In genomic region chr17:75975757-75976174, GRCh38 we compare ENCODE assay signal across 9 cellular contexts. TPM values are rescaled to one million over a fixed set of nuclear protein-coding genes. Genes with fewer than 3 reads are reported as not detected.
DNase-seq lines count a peak whose midpoint lies in the region; ATAC-seq and TF ChIP-seq lines count a peak whose summit lies in the region.
"Had no signal": no experiment of that assay in that cellular context is flagged by ENCODE, and none has a peak within 500 bp of the region (broad histone marks: within the 10 kb centered on the region; RNA-seq: fewer than 3 reads in every experiment).

No MANE protein-coding gene starts in this region.

- peak overlapping the region in 3 of 4 donors; percentile 38 to 65 (median 61) for H3K4me3 Mint-ChIP-seq in CD4-positive, CD25-positive, alpha-beta regulatory T cell
- H3K4me3 Mint-ChIP-seq in natural killer cell = no peak overlapping the region

- peak overlapping the region in 2 of 3 donors; percentile 12 to 76 for H3K27ac Mint-ChIP-seq in CD4-positive, CD25-positive, alpha-beta regulatory T cell
- peak overlapping the region; percentile 8 to 39 for H3K27ac Mint-ChIP-seq in natural killer cell

- H3K27me3 Mint-ChIP-seq in CD4-positive, CD25-positive, alpha-beta regulatory T cell = no peaks in the 10 kb centered on the region
- no peaks in the 10 kb centered on the region for H3K27me3 Mint-ChIP-seq in natural killer cell (ENCODE audit: low read depth in 2 of 2)
- H3K27me3 Mint-ChIP-seq: CD4-positive, alpha-beta T cell; stimulated activated naive CD8-positive, alpha-beta T cell treated with anti-CD3 and anti-CD28 coated beads, Interleukin-15, Interleukin-2, amounts not matched to agents 100 ng/mL and 50 ng/mL, for 24 hours had no signal

- TF ChIP-seq POLR2A in body of pancreas (IDR thresholded peaks at IDR 0.05) = no peak

- H3K9me3 Mint-ChIP-seq in CD4-positive, CD25-positive, alpha-beta regulatory T cell = no peaks in the 10 kb centered on the region
- H3K9me3 Mint-ChIP-seq in natural killer cell = no peaks in the 10 kb centered on the region
- H3K9me3 Mint-ChIP-seq: CD4-positive, alpha-beta T cell; stimulated activated naive CD8-positive, alpha-beta T cell treated with anti-CD3 and anti-CD28 coated beads, Interleukin-15, Interleukin-2, amounts not matched to agents 100 ng/mL and 50 ng/mL, for 24 hours had no signal

- intact Hi-C loops in body of pancreas (cut with DNase I) = no loop called here
- intact Hi-C loops in natural killer cell (cut with micrococcal nuclease) = no loop called here

- H3K27ac ChIP-seq in CD4-positive, CD25-positive, alpha-beta regulatory T cell (ENCODE audit: insufficient read depth, low read length, poor library complexity, severe bottlenecking) = no peak overlapping the region
- H3K27ac ChIP-seq in body of pancreas = peak overlapping the region; percentile 27 to 97 (median 64)

- DNase-seq in CD4-positive, CD25-positive, alpha-beta regulatory T cell = no peak
- DNase-seq in body of pancreas = no peak
- DNase-seq in natural killer cell = no peak
- DNase-seq in islet precursor cell = no peak
- no peak for DNase-seq in stimulated activated naive CD4-positive, alpha-beta T cell (lab: John Stamatoyannopoulos, UW)
- DNase-seq: activated T-cell treated with anti-CD3 and anti-CD28 coated beads for 4 hours; CD4-positive, alpha-beta T cell had no signal

- 8 to 18% methylated on average over 5 of the region's 5 CpGs for WGBS in body of pancreas, 2 donors

- no peak overlapping the region for H3K4me3 ChIP-seq in CD4-positive, CD25-positive, alpha-beta regulatory T cell (ENCODE audit: low read depth, low read length)
- no peak overlapping the region for H3K4me3 ChIP-seq in body of pancreas

- no peaks in the 10 kb centered on the region for H3K9me3 ChIP-seq in CD4-positive, CD25-positive, alpha-beta regulatory T cell (ENCODE audit: control insufficient read depth in 2 of 2, low read length in 2 of 2)
- H3K9me3 ChIP-seq in body of pancreas = no peaks in the 10 kb centered on the region

- H3K27me3 ChIP-seq in CD4-positive, CD25-positive, alpha-beta regulatory T cell (ENCODE audit: control insufficient read depth, insufficient read depth, low read length) = no peaks in the 10 kb centered on the region
- no peaks in the 10 kb centered on the region for H3K27me3 ChIP-seq in body of pancreas

- no peak for ATAC-seq in CD4-positive, CD25-positive, alpha-beta regulatory T cell (ENCODE audit: low read depth in 2 of 2)
- ATAC-seq in body of pancreas (no peak), natural killer cell (no peak), GM18520 (IDR thresholded peaks at IDR 0.05; ENCODE audit: unreplicated experiment) (no peak)

- TF ChIP-seq CTCF in body of pancreas (IDR thresholded peaks at IDR 0.05) = no peak
- no peak for TF ChIP-seq CTCF in natural killer cell (IDR thresholded peaks at IDR 0.05)

- peaks cover 14% of the 10 kb centered on the region for H3K36me3 ChIP-seq in CD4-positive, CD25-positive, alpha-beta regulatory T cell (ENCODE audit: control insufficient read depth, insufficient read depth, low read length)
- H3K36me3 ChIP-seq in body of pancreas (replicated peaks in 1 of 2; ENCODE audit: insufficient read depth in 1 of 2, low read depth in 2 of 2) = peaks cover 0 to 2% of the 10 kb centered on the region in 2 donors

- H3K36me3 Mint-ChIP-seq in CD4-positive, CD25-positive, alpha-beta regulatory T cell = peaks cover 24% of the 10 kb centered on the region
- H3K36me3 Mint-ChIP-seq in natural killer cell = no peaks in the 10 kb centered on the region

- H3K4me1 ChIP-seq in CD4-positive, CD25-positive, alpha-beta regulatory T cell (ENCODE audit: control insufficient read depth, insufficient read depth, low read length, poor library complexity, severe bottlenecking) = peaks cover 29% of the 10 kb centered on the region
- H3K4me1 ChIP-seq in body of pancreas = peaks cover 76% of the 10 kb centered on the region

- H3K4me1 Mint-ChIP-seq in CD4-positive, CD25-positive, alpha-beta regulatory T cell = peaks cover 24 to 57% (median 41%) of the 10 kb centered on the region in 4 donors
- peaks cover 25 to 31% of the 10 kb centered on the region in 2 donors for H3K4me1 Mint-ChIP-seq in natural killer cell

RNA-seq across cellular contexts. Expression of gene ACOX1, which starts 3.2 kb away (rescaled TPM):
- total RNA-seq in CD4-positive, CD25-positive, alpha-beta regulatory T cell = 25.6 TPM
- 10 to 100 TPM; 15.0 to 24.3 (median 18.9) TPM for polyA plus RNA-seq in CD4-positive, CD25-positive, alpha-beta regulatory T cell
- total RNA-seq in body of pancreas (10 to 100 TPM; 69.0 to 77.1 TPM), natural killer cell (10 to 100 TPM; 22.8 to 48.2 (median 28.2) TPM)

RNA-seq across cellular contexts. Expression of gene TEN1, which starts 3.3 kb away (rescaled TPM):
- 17.3 TPM for total RNA-seq in CD4-positive, CD25-positive, alpha-beta regulatory T cell
- 10 to 100 TPM; 19.9 to 26.1 (median 21.5) TPM for polyA plus RNA-seq in CD4-positive, CD25-positive, alpha-beta regulatory T cell
- 1 to 10 TPM; 6.5 to 9.2 TPM for total RNA-seq in body of pancreas
- 10 to 100 TPM; 23.0 to 30.7 (median 24.3) TPM for total RNA-seq in natural killer cell

RNA-seq across cellular contexts. Expression of gene CDK3, which starts 24.9 kb away (rescaled TPM):
- 11.6 TPM for total RNA-seq in CD4-positive, CD25-positive, alpha-beta regulatory T cell
- 1 to 10 TPM in 1 of 4 donors, under 1 TPM in 3; 0.17 to 1.0 (median 0.50) TPM for polyA plus RNA-seq in CD4-positive, CD25-positive, alpha-beta regulatory T cell
- total RNA-seq in body of pancreas = 1 to 10 TPM; 3.4 to 4.9 TPM
- total RNA-seq in natural killer cell = 10 to 100 TPM in 2 of 3 donors, 1 to 10 TPM in 1; 5.5 to 13.6 (median 13.5) TPM

RNA-seq across cellular contexts. Expression of gene FBF1, which starts 34.9 kb away (rescaled TPM):
- 15.5 TPM for total RNA-seq in CD4-positive, CD25-positive, alpha-beta regulatory T cell
- polyA plus RNA-seq in CD4-positive, CD25-positive, alpha-beta regulatory T cell = 1 to 10 TPM; 1.7 to 3.6 (median 2.3) TPM
- total RNA-seq in body of pancreas (1 to 10 TPM; 2.6 to 4.2 TPM), natural killer cell (10 to 100 TPM; 24.9 to 34.0 (median 33.0) TPM)

RNA-seq across cellular contexts. Expression of gene EVPL, which starts 51.3 kb away (rescaled TPM):
- 0.15 TPM for total RNA-seq in CD4-positive, CD25-positive, alpha-beta regulatory T cell
- polyA plus RNA-seq in CD4-positive, CD25-positive, alpha-beta regulatory T cell = under 1 TPM in 1 of 4 donors, not detected in 3; 0.05 TPM
- total RNA-seq in body of pancreas (10 to 100 TPM in 1 of 2 donors, 1 to 10 TPM in 1; 4.9 to 13.0 TPM), natural killer cell (1 to 10 TPM in 1 of 3 donors, under 1 TPM in 1, not detected in 1; 0.94 to 1.2 TPM)
